8 cellular contexts compared by ENCODE assay signal in genomic region chr9:98796364-98797101, GRCh38. TPM values are rescaled to one million over a fixed set of nuclear protein-coding genes. Genes with fewer than 3 reads are reported as not detected.
DNase-seq lines count a peak whose midpoint lies in the region; ATAC-seq and TF ChIP-seq lines count a peak whose summit lies in the region.

Gene ANKS6, minus strand, starts transcription at chr9:98796555. Its CDS starts 64 bp downstream, at chr9:98796491.

- peak; percentile 19 for DNase-seq in DMS53 treated with DMSO at 0.1 percent for 48 hours (lab: John Stamatoyannopoulos, UW; ENCODE audit: unreplicated experiment)
- peak; percentile 96 for DNase-seq in activated naive CD8-positive, alpha-beta T cell treated with anti-CD3 and anti-CD28 coated beads, Interleukin-2, amount 10 ng/mL, durations not matched to agents 7 days and 5 days
- DNase-seq in cardiac muscle cell (ENCODE audit: low read depth in 1 of 2, low spot score in 1 of 2): peak; percentile 83 to 90
- DNase-seq in trophoblast cell: peak; percentile 66 to 93
- peak; percentile 78 to 87 for DNase-seq in tibial artery

- peak within 1 kb of the TSS; percentile 61 for H3K4ac ChIP-seq in trophoblast cell (ENCODE audit: low read depth, low read length)

- peak within 1 kb of the TSS; percentile 56 for H4K91ac ChIP-seq in trophoblast cell (ENCODE audit: low read depth, low read length)

- no peak within 1 kb of the TSS for H2BK12ac ChIP-seq in trophoblast cell (ENCODE audit: low read length)

- peaks cover 2% of the 10 kb centered on the region for H3K79me2 ChIP-seq in trophoblast cell (ENCODE audit: control insufficient read depth, insufficient read depth, low read length, poor library complexity)

- H3K23ac ChIP-seq in trophoblast cell (ENCODE audit: low read length): no peak within 1 kb of the TSS

- no peak within 1 kb of the TSS for H2BK5ac ChIP-seq in trophoblast cell (ENCODE audit: low read depth, low read length, poor library complexity)

- H3K4me1 Mint-ChIP-seq in IgD-negative memory B cell: peaks cover 12 to 23% (median 16%) of the 10 kb centered on the region in 3 donors
- H3K4me1 Mint-ChIP-seq in activated naive CD8-positive, alpha-beta T cell treated with anti-CD3 and anti-CD28 coated beads, Interleukin-2, amount 10 ng/mL, durations not matched to agents 7 days and 5 days: peaks cover 21% of the 10 kb centered on the region

- H3K4me2 ChIP-seq in trophoblast cell (ENCODE audit: low read length): peak within 1 kb of the TSS; percentile 66

- ATAC-seq in GM21526 (IDR thresholded peaks at IDR 0.05; ENCODE audit: low FRiP score, unreplicated experiment): peak; percentile 85
- peak; percentile 91 for ATAC-seq in SK-N-SH treated with all-trans-retinoic acid at 6 μM for 48 hours
- peak; percentile 91 for ATAC-seq in activated naive CD8-positive, alpha-beta T cell treated with anti-CD3 and anti-CD28 coated beads, Interleukin-2, amount 10 ng/mL, durations not matched to agents 7 days and 5 days (ENCODE audit: low read depth)

- no peak within 1 kb of the TSS for H2AK5ac ChIP-seq in trophoblast cell (ENCODE audit: low read length)

- H3K9me3 ChIP-seq in cardiac muscle cell (ENCODE audit: low read depth): no peaks in the 10 kb centered on the region
- H3K9me3 ChIP-seq in trophoblast cell (ENCODE audit: insufficient read depth, low read depth, low read length): peaks cover 2% of the 10 kb centered on the region
- no peaks in the 10 kb centered on the region for H3K9me3 ChIP-seq in tibial artery

- H3K79me1 ChIP-seq in trophoblast cell (ENCODE audit: low read length): peaks cover 8% of the 10 kb centered on the region

- H3K36me3 ChIP-seq in cardiac muscle cell (no peaks in the 10 kb centered on the region), trophoblast cell (ENCODE audit: control insufficient read depth in 1 of 2, insufficient read depth in 2 of 2, low read length in 2 of 2) (no peaks in the 10 kb centered on the region), tibial artery (no peaks in the 10 kb centered on the region)

- peak within 1 kb of the TSS; percentile 67 for H4K12ac ChIP-seq in trophoblast cell (ENCODE audit: low read depth, low read length)

- H3K9me3 Mint-ChIP-seq in IgD-negative memory B cell: peaks cover 0 to 7% (median 3%) of the 10 kb centered on the region in 3 donors
- H3K9me3 Mint-ChIP-seq in activated naive CD8-positive, alpha-beta T cell treated with anti-CD3 and anti-CD28 coated beads, Interleukin-2, amount 10 ng/mL, durations not matched to agents 7 days and 5 days: peaks cover 10% of the 10 kb centered on the region

- H3K27ac Mint-ChIP-seq in IgD-negative memory B cell: peak within 1 kb of the TSS in 2 of 3 donors; percentile 54 to 84
- H3K27ac Mint-ChIP-seq in activated naive CD8-positive, alpha-beta T cell treated with anti-CD3 and anti-CD28 coated beads, Interleukin-2, amount 10 ng/mL, durations not matched to agents 7 days and 5 days: peak within 1 kb of the TSS; percentile 79

- H3K27me3 ChIP-seq in cardiac muscle cell (no peaks in the 10 kb centered on the region), trophoblast cell (ENCODE audit: insufficient read depth, low read length) (no peaks in the 10 kb centered on the region), tibial artery (no peaks in the 10 kb centered on the region)

- WGBS in trophoblast cell (ENCODE audit: extremely low coverage, insufficient coverage, insufficient read length): no CpG with 5 or more reads among the region's 86 CpGs

- H3K14ac ChIP-seq in trophoblast cell (ENCODE audit: low read length): peak within 1 kb of the TSS; percentile 91

- peak within 1 kb of the TSS; percentile 77 to 96 (median 89) for H3K4me3 Mint-ChIP-seq in IgD-negative memory B cell
- peak within 1 kb of the TSS; percentile 88 for H3K4me3 Mint-ChIP-seq in activated naive CD8-positive, alpha-beta T cell treated with anti-CD3 and anti-CD28 coated beads, Interleukin-2, amount 10 ng/mL, durations not matched to agents 7 days and 5 days

- H3K27ac ChIP-seq in cardiac muscle cell: no peak within 1 kb of the TSS
- H3K27ac ChIP-seq in trophoblast cell (ENCODE audit: low read depth, low read length): peak within 1 kb of the TSS; percentile 2
- H3K27ac ChIP-seq in tibial artery: peak within 1 kb of the TSS; percentile 67 to 71

- H3K4me3 ChIP-seq in cardiac muscle cell (peak within 1 kb of the TSS; percentile 70), trophoblast cell (ENCODE audit: low read depth, low read length) (peak within 1 kb of the TSS; percentile 83), tibial artery (peak within 1 kb of the TSS; percentile 60 to 73)

- H4K8ac ChIP-seq in trophoblast cell (ENCODE audit: low read depth, low read length): peak within 1 kb of the TSS; percentile 92

- POLR2A ChIA-PET in activated naive CD8-positive, alpha-beta T cell treated with anti-CD3 and anti-CD28 coated beads, Interleukin-2, amount 10 ng/mL, durations not matched to agents 7 days and 5 days (lab: Charles Lee): interaction anchor here (2.4 kb wide), 1 partner anchor 10 kb away, joined by 8 read pairs; the partner anchor contains the start of gene GALNT12

- no peaks in the 10 kb centered on the region for H3K27me3 Mint-ChIP-seq in IgD-negative memory B cell
- peaks cover 12% of the 10 kb centered on the region for H3K27me3 Mint-ChIP-seq in activated naive CD8-positive, alpha-beta T cell treated with anti-CD3 and anti-CD28 coated beads, Interleukin-2, amount 10 ng/mL, durations not matched to agents 7 days and 5 days

- H3K4me1 ChIP-seq in cardiac muscle cell (ENCODE audit: low read depth) (peaks cover 9% of the 10 kb centered on the region), trophoblast cell (ENCODE audit: control insufficient read depth in 1 of 2, insufficient read depth in 2 of 2, low read length in 2 of 2) (peaks cover 7 to 11% of the 10 kb centered on the region in 2 experiments), tibial artery (peaks cover 0 to 14% (median 7%) of the 10 kb centered on the region in 4 donors)

- peak within 1 kb of the TSS; percentile 81 for H3K9ac ChIP-seq in trophoblast cell (ENCODE audit: low read length)

- no peaks in the 10 kb centered on the region for H3K36me3 Mint-ChIP-seq in IgD-negative memory B cell
- H3K36me3 Mint-ChIP-seq in activated naive CD8-positive, alpha-beta T cell treated with anti-CD3 and anti-CD28 coated beads, Interleukin-2, amount 10 ng/mL, durations not matched to agents 7 days and 5 days: peaks cover 4% of the 10 kb centered on the region

- peak within 1 kb of the TSS; percentile 74 for H3K18ac ChIP-seq in trophoblast cell (ENCODE audit: low read length)

- peak within 1 kb of the TSS; percentile 85 for H2AFZ ChIP-seq in trophoblast cell (ENCODE audit: insufficient read depth, low read length, poor library complexity)

- TF ChIP-seq CTCF in cardiac muscle cell (IDR thresholded peaks at IDR 0.05; ENCODE audit: low read depth, low read length) (peak; percentile 32), tibial artery (IDR thresholded peaks at IDR 0.05) (peak; percentile 31 to 76)

- no peak within 1 kb of the TSS for H2BK120ac ChIP-seq in trophoblast cell (ENCODE audit: insufficient read depth, low read length, poor library complexity)

- intact Hi-C loops in tibial artery (cut with DNase I; ENCODE audit: low total_unique reads): no loop called here

TF ChIP-seq in SK-N-SH treated with all-trans-retinoic acid at 6 μM for 48 hours, 23 proteins besides CTCF, POLR2A, EP300 and RAD21 (continues in another document):
- no peak for TF ChIP-seq POU6F1 (CRISPR knock-in tag; IDR thresholded peaks at IDR 0.05; ENCODE audit: borderline replicate concordance, low read depth)
- peak; percentile 94 for TF ChIP-seq CSDC2 (CRISPR knock-in tag; IDR thresholded peaks at IDR 0.05)
- TF ChIP-seq BACH2 (CRISPR knock-in tag; IDR thresholded peaks at IDR 0.05; ENCODE audit: borderline replicate concordance): 0 out of 2 replicates have a peak, but pooled peaks have one; percentile 65
- TF ChIP-seq TCF4 (CRISPR knock-in tag; IDR thresholded peaks at IDR 0.05; ENCODE audit: borderline replicate concordance): no peak
- TF ChIP-seq ZFP3 (CRISPR knock-in tag; IDR thresholded peaks at IDR 0.05): peak; percentile 83
- peak; percentile 73; the same call in 1 of the 2 replicates for TF ChIP-seq ZNF565 (CRISPR knock-in tag; conservative IDR thresholded peaks at IDR 0.05; ENCODE audit: low read depth)
- TF ChIP-seq PATZ1 (CRISPR knock-in tag; IDR thresholded peaks at IDR 0.05; ENCODE audit: borderline replicate concordance): no peak
- TF ChIP-seq SNAI2 (CRISPR knock-in tag; IDR thresholded peaks at IDR 0.05): peak; percentile 90; the same call in 1 of the 2 replicates
- 0 out of 2 replicates have a peak, but pooled peaks have one; percentile 58 for TF ChIP-seq ZC3H10 (CRISPR knock-in tag; IDR thresholded peaks at IDR 0.05)

RNA-seq across cellular contexts. Expression of gene ANKS6, which starts in this region (rescaled TPM):
- polyA plus RNA-seq in IgD-negative memory B cell (2.5 TPM), cardiac muscle cell (25.5 and 33.5 TPM in 2 replicates)
- total RNA-seq in activated naive CD8-positive, alpha-beta T cell treated with anti-CD3 and anti-CD28 coated beads, Interleukin-2, amount 10 ng/mL, durations not matched to agents 7 days and 5 days: 1 to 10 TPM; 8.2 to 9.5 TPM
- total RNA-seq in cardiac muscle cell: 25.8 and 40.3 TPM in 2 replicates
- polyA plus RNA-seq in trophoblast cell (2013): 12.1 TPM in 2 replicates

Comparison
In these comparisons a context has a peak if more than half of its experiments do, and no peak if none do; other contexts are left out.
1. DNase-seq: peak in every context shown above with its lines; median percentile 96 in activated naive CD8-positive, alpha-beta T cell treated with anti-CD3 and anti-CD28 coated beads, Interleukin-2, amount 10 ng/mL, durations not matched to agents 7 days and 5 days; 86 in cardiac muscle cell; 82 in tibial artery; 80 in trophoblast cell; 19 in DMS53 treated with DMSO at 0.1 percent for 48 hours.